In the genomic region with DNA sequence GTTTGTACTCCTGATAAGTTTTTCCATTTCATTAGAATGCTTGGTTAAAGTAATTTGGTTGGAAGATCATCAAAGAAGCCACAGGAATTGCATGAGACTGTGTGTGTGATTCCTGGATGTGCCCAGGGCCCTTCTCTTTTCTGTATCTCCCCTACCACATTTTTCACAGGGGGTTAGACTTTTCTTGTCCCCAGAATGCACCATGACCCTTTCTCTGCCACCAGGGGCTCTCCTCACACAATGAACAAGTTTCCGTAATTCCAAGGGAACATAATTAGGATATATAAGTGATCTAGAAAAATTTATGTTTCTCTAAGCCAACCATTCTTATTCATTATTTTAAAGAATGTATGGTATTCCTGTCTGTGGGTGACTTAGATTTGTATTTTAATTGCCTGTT, we compare ENCODE assay signal across 22 cellular contexts.
DNase-seq lines count a peak whose midpoint lies in the region; ATAC-seq and TF ChIP-seq lines count a peak whose summit lies in the region.
"Had no signal": no experiment of that assay in that cellular context is flagged by ENCODE, and none has a peak within 500 bp of the region (broad histone marks: within the 10 kb centered on the region; RNA-seq: fewer than 3 reads in every experiment).

No MANE protein-coding gene starts in this region.

- TF ChIP-seq CTCF in AG09309 (IDR thresholded peaks at IDR 0.05; ENCODE audit: control insufficient read depth, insufficient read depth, low read depth, low read length, missing control alignments), result peak; percentile 32
- TF ChIP-seq CTCF in mesothelial cell of epicardium (IDR thresholded peaks at IDR 0.05; ENCODE audit: unreplicated experiment), result no peak

- POLR2A ChIA-PET in HEK293T (lab: Yijun Ruan, JAX), result no interaction called here

- no peak overlapping the region for H3K4me3 ChIP-seq in AG09309 (ENCODE audit: control insufficient read depth, low read depth, low read length)
- no peak overlapping the region for H3K4me3 ChIP-seq in HAP-1
- H3K4me3 ChIP-seq: ascending aorta, BLaER1, heart right ventricle, sigmoid colon, suprapubic skin had no signal

- H3K9me3 ChIP-seq in HAP-1, result no peaks in the 10 kb centered on the region
- H3K9me3 ChIP-seq: ascending aorta, heart right ventricle, sigmoid colon, suprapubic skin had no signal

- H3K27me3 ChIP-seq in HAP-1 (ENCODE audit: low read depth), result no peaks in the 10 kb centered on the region
- H3K27me3 ChIP-seq: ascending aorta, BLaER1, heart right ventricle, sigmoid colon, suprapubic skin had no signal

- peaks cover 47% of the 10 kb centered on the region for H3K4me1 Mint-ChIP-seq in mesothelial cell of epicardium

- H3K27me3 Mint-ChIP-seq in mesothelial cell of epicardium (ENCODE audit: low read depth), result no peaks in the 10 kb centered on the region

- peaks cover 9% of the 10 kb centered on the region for H3K36me3 ChIP-seq in HAP-1 (replicated peaks)
- H3K36me3 ChIP-seq: ascending aorta, suprapubic skin had no signal

- in situ Hi-C loops in HAP-1 (cut with MboI; ENCODE audit: low sequenced_read_pairs), result no loop called here

- CTCF ChIA-PET in HEK293T (lab: Yijun Ruan, JAX), result interaction anchor here (0.8 kb wide), 1 partner anchor 26 kb away, joined by 3 read pairs; no protein-coding TSS in a partner anchor

- peak overlapping the region; percentile 48 for H3K27ac Mint-ChIP-seq in mesothelial cell of epicardium
- H3K27ac Mint-ChIP-seq: T-helper 2 cell treated with Interferon-gamma antibody and Interleukin-4, amounts not matched to agents 5 μg/mL and 100 μg/mL, for 36 hours had no signal

- H3K9me3 Mint-ChIP-seq in mesothelial cell of epicardium, result no peaks in the 10 kb centered on the region
- H3K9me3 Mint-ChIP-seq: T-helper 2 cell treated with Interferon-gamma antibody and Interleukin-4, amounts not matched to agents 5 μg/mL and 100 μg/mL, for 36 hours had no signal

- no peak overlapping the region for H3K4me3 Mint-ChIP-seq in mesothelial cell of epicardium
- H3K4me3 Mint-ChIP-seq: T-helper 2 cell treated with Interferon-gamma antibody and Interleukin-4, amounts not matched to agents 5 μg/mL and 100 μg/mL, for 36 hours had no signal

- no peak for ATAC-seq in HG03045 (IDR thresholded peaks at IDR 0.05; ENCODE audit: unreplicated experiment)
- ATAC-seq: heart right ventricle had no signal

- DNase-seq in AG09309 (ENCODE audit: low read depth), result no peak
- DNase-seq in HAP-1 (ENCODE audit: low spot score in 2 of 2), result peak; percentile 17 to 21
- peak; percentile 56 for DNase-seq in astrocyte of the hippocampus (ENCODE audit: low read depth, low spot score)
- DNase-seq in mesothelial cell of epicardium (ENCODE audit: low spot score in 2 of 2, unreplicated experiment in 2 of 2), result no peak
- no peak for DNase-seq in NCI-H2227 treated with DMSO at 0.1 percent for 48 hours (lab: John Stamatoyannopoulos, UW)
- DNase-seq in HEK293T (ENCODE audit: extremely low spot score), result no peak
- DNase-seq in NCI-H69 (lab: John Stamatoyannopoulos, UW), result no peak
- DNase-seq: activated CD4-positive, alpha-beta T cell treated with anti-CD3 and anti-CD28 coated beads for 4 hours; activated CD8-positive, alpha-beta memory T cell treated with anti-CD3 and anti-CD28 coated beads, Interleukin-2, amount 50 U/mL, for 4 hours; activated gamma-delta T cell treated with Interleukin-2 at 50 U/mL for 16 hours; dermis blood vessel endothelial cell; heart right ventricle; NCI-H1436; SHP77; sigmoid colon; stimulated activated CD4-positive, alpha-beta T cell treated with anti-CD3 and anti-CD28 coated beads, Interleukin-4, amount 100 ng/mL, for 24 hours; stimulated activated CD8-positive, alpha-beta memory T cell treated with anti-CD3 and anti-CD28 coated beads, Interleukin-4, amount 100 ng/mL, for 48 hours had no signal

- 0 out of 2 replicates have a peak, but pooled peaks cover 3% of the 10 kb centered on the region for H3K4me1 ChIP-seq in HAP-1
- H3K4me1 ChIP-seq: ascending aorta had no signal

- H3K36me3 Mint-ChIP-seq in mesothelial cell of epicardium, result peaks cover 31% of the 10 kb centered on the region

TF ChIP-seq in HEK293T, 16 proteins besides CTCF, POLR2A, EP300 and RAD21:
- TF ChIP-seq NFRKB (IDR thresholded peaks at IDR 0.05) (no peak), SUZ12 (IDR thresholded peaks at IDR 0.05) (no peak), LEF1 (IDR thresholded peaks at IDR 0.05; ENCODE audit: borderline replicate concordance) (no peak), TARDBP (IDR thresholded peaks at IDR 0.05) (no peak), FOXK2 (IDR thresholded peaks at IDR 0.05) (no peak), ELF4 (IDR thresholded peaks at IDR 0.05) (no peak), SP1 (IDR thresholded peaks at IDR 0.05) (no peak), HDGF (IDR thresholded peaks at IDR 0.05; ENCODE audit: borderline replicate concordance) (no peak), CTBP1 (IDR thresholded peaks at IDR 0.05; ENCODE audit: borderline replicate concordance) (no peak), FOXM1 (IDR thresholded peaks at IDR 0.05; ENCODE audit: borderline replicate concordance) (no peak), BHLHE40 (IDR thresholded peaks at IDR 0.05; ENCODE audit: borderline replicate concordance) (no peak), ZNF384 (IDR thresholded peaks at IDR 0.05) (no peak), L3MBTL2 (conservative IDR thresholded peaks at IDR 0.05) (no peak), ARNT (IDR thresholded peaks at IDR 0.05) (no peak), FOXA1 (IDR thresholded peaks at IDR 0.05) (no peak)
- TF ChIP-seq, protein P1, sequence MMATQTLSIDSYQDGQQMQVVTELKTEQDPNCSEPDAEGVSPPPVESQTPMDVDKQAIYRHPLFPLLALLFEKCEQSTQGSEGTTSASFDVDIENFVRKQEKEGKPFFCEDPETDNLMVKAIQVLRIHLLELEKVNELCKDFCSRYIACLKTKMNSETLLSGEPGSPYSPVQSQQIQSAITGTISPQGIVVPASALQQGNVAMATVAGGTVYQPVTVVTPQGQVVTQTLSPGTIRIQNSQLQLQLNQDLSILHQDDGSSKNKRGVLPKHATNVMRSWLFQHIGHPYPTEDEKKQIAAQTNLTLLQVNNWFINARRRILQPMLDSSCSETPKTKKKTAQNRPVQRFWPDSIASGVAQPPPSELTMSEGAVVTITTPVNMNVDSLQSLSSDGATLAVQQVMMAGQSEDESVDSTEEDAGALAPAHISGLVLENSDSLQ (IDR thresholded peaks at IDR 0.05), result no peak

Comparison
In these comparisons a context has a peak if more than half of its experiments do, and no peak if none do; other contexts are left out.
1. DNase-seq: peak in HAP-1 (2 of 2) and astrocyte of the hippocampus (single experiment); none in AG09309 (single experiment), mesothelial cell of epicardium (0 of 2), NCI-H2227 treated with DMSO at 0.1 percent for 48 hours (single experiment), HEK293T (single experiment) and NCI-H69 (single experiment).